1 cellular context compared by ENCODE assay signal in the genomic region with DNA sequence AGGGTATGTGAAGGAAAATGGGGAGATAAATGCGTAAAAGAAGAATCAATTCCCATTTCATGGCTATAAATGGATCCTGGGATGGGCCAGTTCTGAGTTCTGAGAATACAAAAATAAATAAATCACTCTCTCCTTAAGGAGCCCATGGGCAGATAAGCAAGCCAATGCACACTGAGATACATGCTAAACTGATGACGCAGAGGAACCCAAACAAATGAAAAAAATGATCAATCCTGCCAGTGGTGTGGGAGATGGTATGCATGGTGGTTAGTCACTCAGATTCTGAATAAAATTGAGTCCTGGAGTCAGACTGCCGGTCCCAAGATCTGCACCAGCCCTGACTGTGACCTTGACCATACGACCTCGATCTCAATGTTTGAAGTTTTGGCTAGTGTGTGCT.
TF ChIP-seq lines count a peak whose summit lies in the region.

No MANE protein-coding gene starts in this region.

TF ChIP-seq in IMR-90, 13 proteins besides CTCF, POLR2A, EP300 and RAD21 (continued from another document):
- TF ChIP-seq USF2 (IDR thresholded peaks at IDR 0.05; ENCODE audit: low read depth, low read length), result no peak
- no peak for TF ChIP-seq RCOR1 (IDR thresholded peaks at IDR 0.05; ENCODE audit: insufficient replicate concordance, low read length)
- no peak for TF ChIP-seq CHD1 (IDR thresholded peaks at IDR 0.05; ENCODE audit: low read depth, low read length)
- 0 out of 2 replicates have a peak, but pooled peaks have one; percentile 2 for TF ChIP-seq SMC3 (IDR thresholded peaks at IDR 0.05; ENCODE audit: low read depth, low read length)
- TF ChIP-seq MAZ (IDR thresholded peaks at IDR 0.05; ENCODE audit: borderline replicate concordance, low read depth, low read length), result no peak
